In the genomic region with DNA sequence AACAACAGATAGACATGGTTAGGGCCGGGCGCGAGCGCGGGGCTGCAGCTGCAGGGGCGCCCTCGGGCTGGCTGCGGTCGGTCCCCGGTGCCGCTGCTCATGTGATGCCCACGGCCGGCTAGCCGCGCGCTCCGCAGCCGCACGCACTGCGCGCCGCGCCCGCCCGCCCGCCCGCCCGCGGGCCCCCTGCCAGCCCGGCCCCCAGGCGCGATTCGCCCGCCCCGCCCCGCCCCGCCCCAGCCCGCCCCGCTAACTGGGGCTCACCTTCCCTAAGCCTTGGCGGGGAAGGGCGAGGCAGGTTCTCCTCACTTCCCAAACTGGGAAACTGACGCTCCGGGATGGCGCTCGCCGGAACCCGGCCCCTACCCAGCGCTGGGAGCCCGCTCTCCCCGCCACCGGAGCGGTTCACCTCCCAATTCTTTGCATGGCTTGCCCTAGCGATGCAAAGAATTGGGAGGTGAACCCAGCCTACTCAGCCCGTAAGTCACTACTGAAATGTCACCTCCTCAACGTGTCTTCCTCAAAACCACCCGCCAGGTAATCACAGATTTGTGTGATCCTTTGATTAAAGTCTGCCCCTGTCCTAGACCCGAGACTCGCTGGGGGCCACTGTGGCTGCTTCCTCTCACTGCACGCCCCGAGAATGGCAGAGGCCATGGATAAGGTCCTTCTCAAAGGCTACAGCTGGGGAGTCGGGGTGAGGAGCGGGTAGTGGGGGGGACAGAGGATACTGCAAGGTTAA, we compare ENCODE assay signal across 8 cellular contexts.
A peak's percentile ranks its signal among the peaks of the same experiment; 100 is the strongest.
DNase-seq lines count a peak whose midpoint lies in the region; ATAC-seq and TF ChIP-seq lines count a peak whose summit lies in the region.

No MANE protein-coding gene starts in this region.

- H3K4me1 Mint-ChIP-seq in CD4-positive, CD25-positive, alpha-beta regulatory T cell: peaks cover 0 to 44% (median 22%) of the 10 kb centered on the region in 4 donors

- no peaks in the 10 kb centered on the region for H3K36me3 ChIP-seq in CD4-positive, CD25-positive, alpha-beta regulatory T cell (ENCODE audit: control insufficient read depth, insufficient read depth, low read length)
- no peaks in the 10 kb centered on the region for H3K36me3 ChIP-seq in suprapubic skin

- H3K9me3 Mint-ChIP-seq in CD4-positive, CD25-positive, alpha-beta regulatory T cell: no peaks in the 10 kb centered on the region
- H3K9me3 Mint-ChIP-seq in activated naive CD4-positive, alpha-beta T cell treated with anti-CD3 and anti-CD28 coated beads, Interleukin-2, amount 50 U/mL, for 72 hours: no peaks in the 10 kb centered on the region

- H3K4me1 ChIP-seq in CD4-positive, CD25-positive, alpha-beta regulatory T cell (ENCODE audit: control insufficient read depth, insufficient read depth, low read length, poor library complexity, severe bottlenecking): peaks cover 41% of the 10 kb centered on the region
- peaks cover 52% of the 10 kb centered on the region for H3K4me1 ChIP-seq in suprapubic skin

- H3K36me3 Mint-ChIP-seq in CD4-positive, CD25-positive, alpha-beta regulatory T cell: no peaks in the 10 kb centered on the region
- H3K36me3 Mint-ChIP-seq in activated naive CD4-positive, alpha-beta T cell treated with anti-CD3 and anti-CD28 coated beads, Interleukin-2, amount 50 U/mL, for 72 hours: no peaks in the 10 kb centered on the region

- H3K27ac ChIP-seq in CD4-positive, CD25-positive, alpha-beta regulatory T cell (ENCODE audit: insufficient read depth, low read length, poor library complexity, severe bottlenecking): peak overlapping the region; percentile 24
- H3K27ac ChIP-seq in suprapubic skin: no peak overlapping the region

- peak overlapping the region; percentile 86 to 96 (median 90) for H3K4me3 Mint-ChIP-seq in CD4-positive, CD25-positive, alpha-beta regulatory T cell

- H3K27me3 Mint-ChIP-seq in CD4-positive, CD25-positive, alpha-beta regulatory T cell: peaks cover 4% of the 10 kb centered on the region

- no peaks in the 10 kb centered on the region for H3K9me3 ChIP-seq in CD4-positive, CD25-positive, alpha-beta regulatory T cell (ENCODE audit: control insufficient read depth in 2 of 2, low read length in 2 of 2)
- no peaks in the 10 kb centered on the region for H3K9me3 ChIP-seq in suprapubic skin

- DNase-seq in CD4-positive, CD25-positive, alpha-beta regulatory T cell: peak; percentile 37 to 52 (median 44)
- DNase-seq in LNCaP clone FGC (ENCODE audit: low read depth) (no peak), iPS-NIHi11 (ENCODE audit: low spot score) (peak; percentile 75), suprapubic skin (ENCODE audit: low spot score in 2 of 2) (no peak), NCI-H2107 treated with DMSO at 0.1 percent for 48 hours (lab: John Stamatoyannopoulos, UW; ENCODE audit: unreplicated experiment) (no peak)
- peak in 1 of 2 donors; percentile 42 for DNase-seq in activated naive CD4-positive, alpha-beta T cell treated with anti-CD3 and anti-CD28 coated beads, Interleukin-2, amount 50 U/mL, for 72 hours (ENCODE audit: low spot score in 2 of 2)

- TF ChIP-seq EP300 in suprapubic skin (IDR thresholded peaks at IDR 0.05): no peak

- TF ChIP-seq CTCF in LNCaP clone FGC (IDR thresholded peaks at IDR 0.05; ENCODE audit: control insufficient read depth, extremely low read depth, insufficient read depth) (no peak), suprapubic skin (IDR thresholded peaks at IDR 0.05) (no peak)

- peak overlapping the region; percentile 85 to 95 (median 89) for H3K27ac Mint-ChIP-seq in CD4-positive, CD25-positive, alpha-beta regulatory T cell
- no peak overlapping the region for H3K27ac Mint-ChIP-seq in activated naive CD4-positive, alpha-beta T cell treated with anti-CD3 and anti-CD28 coated beads, Interleukin-2, amount 50 U/mL, for 72 hours

- H3K27me3 ChIP-seq in CD4-positive, CD25-positive, alpha-beta regulatory T cell (ENCODE audit: control insufficient read depth, insufficient read depth, low read length): no peaks in the 10 kb centered on the region
- no peaks in the 10 kb centered on the region for H3K27me3 ChIP-seq in suprapubic skin

- peak; percentile 32 to 42 for ATAC-seq in CD4-positive, CD25-positive, alpha-beta regulatory T cell (ENCODE audit: low read depth in 2 of 2)
- ATAC-seq in GM19324 (IDR thresholded peaks at IDR 0.05; ENCODE audit: low FRiP score, unreplicated experiment) (peak; percentile 29), GM19467 (IDR thresholded peaks at IDR 0.05; ENCODE audit: unreplicated experiment) (no peak)
- peak; percentile 40 to 56 for ATAC-seq in activated naive CD4-positive, alpha-beta T cell treated with anti-CD3 and anti-CD28 coated beads, Interleukin-2, amount 50 U/mL, for 72 hours

- H3K4me3 ChIP-seq in CD4-positive, CD25-positive, alpha-beta regulatory T cell (ENCODE audit: low read depth, low read length): peak overlapping the region; percentile 52
- 0 out of 2 replicates have a peak overlapping the region, but pooled peaks have one; percentile 13 for H3K4me3 ChIP-seq in LNCaP clone FGC (ENCODE audit: low read depth, low read length)
- peak overlapping the region; percentile 49 for H3K4me3 ChIP-seq in suprapubic skin

- WGBS in suprapubic skin: 45% methylated on average over 10 of the region's 62 CpGs

- TF ChIP-seq POLR2A in suprapubic skin (IDR thresholded peaks at IDR 0.05): no peak

Comparison
In these comparisons a context has a peak if more than half of its experiments do, and no peak if none do; other contexts are left out.
1. DNase-seq: peak in CD4-positive, CD25-positive, alpha-beta regulatory T cell (3 of 3) and iPS-NIHi11 (single experiment); none in LNCaP clone FGC (single experiment), suprapubic skin (0 of 2) and NCI-H2107 treated with DMSO at 0.1 percent for 48 hours (single experiment).
2. H3K27ac Mint-ChIP-seq: peak in CD4-positive, CD25-positive, alpha-beta regulatory T cell (3 of 3); none in activated naive CD4-positive, alpha-beta T cell treated with anti-CD3 and anti-CD28 coated beads, Interleukin-2, amount 50 U/mL, for 72 hours (0 of 2).
3. Peak in every context shown above with its lines, with median percentiles within 50 percentile points of each other: H3K4me3 ChIP-seq.